In genomic region chr2:4475618-4476017, GRCh38 we compare ENCODE assay signal across 10 cellular contexts.
"Had no signal": no experiment of that assay in that cellular context is flagged by ENCODE, and none has a peak within 500 bp of the region (broad histone marks: within the 10 kb centered on the region; RNA-seq: fewer than 3 reads in every experiment).

No MANE protein-coding gene starts in this region.

- H3K36me3 ChIP-seq: WERI-Rb-1 had no signal

- H3K27ac ChIP-seq: VCaP, WERI-Rb-1 had no signal

- ATAC-seq: activated CD4-positive, alpha-beta T cell treated with anti-CD3 and anti-CD28 coated beads for 36 hours; activated CD4-positive, CD25-positive, alpha-beta regulatory T cell treated with anti-CD3 and anti-CD28 coated beads, Interleukin-2, amount 50 U/mL, for 24 hours; activated CD8-positive, alpha-beta memory T cell treated with anti-CD3 and anti-CD28 coated beads, Interleukin-2, amount 10 ng/mL, durations not matched to agents 7 days and 5 days; activated CD8-positive, alpha-beta T cell treated with anti-CD3 and anti-CD28 coated beads for 36 hours; activated CD8-positive, alpha-beta T cell treated with anti-CD3 and anti-CD28 coated beads, Interleukin-2, amount 10 ng/mL, durations not matched to agents 7 days and 5 days; T-cell; T-helper 17 cell; WTC11 had no signal
